8 cellular contexts compared by ENCODE assay signal in genomic region chr12:15151141-15152091, GRCh38.
DNase-seq lines count a peak whose midpoint lies in the region; ATAC-seq and TF ChIP-seq lines count a peak whose summit lies in the region.

No MANE protein-coding gene starts in this region.

- intact Hi-C loops in activated T-helper 2 cell treated with anti-CD3 and anti-CD28 coated beads, Interferon-gamma antibody, Interleukin-2, Interleukin-4, amounts not matched to agents 10 μg/mL and 5 μg/mL and 100 μg/mL, durations not matched to agents 14 hours and 24 hours and 36 hours (cut with micrococcal nuclease): loop anchor here (5.0 kb wide), 1 partner anchor 71 kb away; the partner anchor contains the start of gene RERG
- intact Hi-C loops in activated T-helper 1 cell treated with anti-CD3 and anti-CD28 coated beads, Interleukin-12 subunit alpha, Interleukin-12 subunit beta, Interleukin-2, Interleukin-4 antibody, amounts not matched to agents 30 ng/mL and 10 ng/mL and 1 ng/mL, durations not matched to agents 14 hours and 24 hours and 36 hours (cut with micrococcal nuclease): loop anchor here (1.0 kb wide), 1 partner anchor 70 kb away; the partner anchor contains the start of gene RERG

- no peaks in the 10 kb centered on the region for H3K4me1 Mint-ChIP-seq in activated T-helper 2 cell treated with anti-CD3 and anti-CD28 coated beads, Interferon-gamma antibody, Interleukin-2, Interleukin-4, amounts not matched to agents 10 μg/mL and 5 μg/mL and 100 μg/mL, durations not matched to agents 14 hours and 24 hours and 36 hours (ENCODE audit: low read depth)
- H3K4me1 Mint-ChIP-seq in activated T-helper 1 cell treated with anti-CD3 and anti-CD28 coated beads, Interleukin-12 subunit alpha, Interleukin-12 subunit beta, Interleukin-2, Interleukin-4 antibody, amounts not matched to agents 30 ng/mL and 10 ng/mL and 1 ng/mL, durations not matched to agents 14 hours and 24 hours and 36 hours (ENCODE audit: low read depth): no peaks in the 10 kb centered on the region

- peaks cover 4% of the 10 kb centered on the region for H3K27me3 Mint-ChIP-seq in activated T-helper 2 cell treated with anti-CD3 and anti-CD28 coated beads, Interferon-gamma antibody, Interleukin-2, Interleukin-4, amounts not matched to agents 10 μg/mL and 5 μg/mL and 100 μg/mL, durations not matched to agents 14 hours and 24 hours and 36 hours (ENCODE audit: low read depth)
- H3K27me3 Mint-ChIP-seq in activated T-helper 1 cell treated with anti-CD3 and anti-CD28 coated beads, Interleukin-12 subunit alpha, Interleukin-12 subunit beta, Interleukin-2, Interleukin-4 antibody, amounts not matched to agents 30 ng/mL and 10 ng/mL and 1 ng/mL, durations not matched to agents 14 hours and 24 hours and 36 hours (ENCODE audit: insufficient read depth): peaks cover 2% of the 10 kb centered on the region

- CTCF ChIA-PET in GM10248 (lab: Yijun Ruan, JAX): interaction anchor here (1.5 to 4.6 kb wide), 4 partner anchors 13 to 70 kb away, joined by 3 to 22 read pairs (median 8); partner anchors contain the start of gene RERG

- H3K4me3 ChIP-seq in fibroblast of mammary gland (ENCODE audit: control insufficient read depth, low read depth, low read length): no peak overlapping the region

- H3K36me3 Mint-ChIP-seq in activated T-helper 2 cell treated with anti-CD3 and anti-CD28 coated beads, Interferon-gamma antibody, Interleukin-2, Interleukin-4, amounts not matched to agents 10 μg/mL and 5 μg/mL and 100 μg/mL, durations not matched to agents 14 hours and 24 hours and 36 hours (ENCODE audit: low read depth): no peaks in the 10 kb centered on the region
- H3K36me3 Mint-ChIP-seq in activated T-helper 1 cell treated with anti-CD3 and anti-CD28 coated beads, Interleukin-12 subunit alpha, Interleukin-12 subunit beta, Interleukin-2, Interleukin-4 antibody, amounts not matched to agents 30 ng/mL and 10 ng/mL and 1 ng/mL, durations not matched to agents 14 hours and 24 hours and 36 hours (ENCODE audit: low read depth): no peaks in the 10 kb centered on the region

- TF ChIP-seq CTCF in GM10248 (IDR thresholded peaks at IDR 0.05; ENCODE audit: control extremely low read depth, extremely low read depth, low read depth, missing control alignments) (peak; percentile 24), fibroblast of mammary gland (conservative IDR thresholded peaks at IDR 0.05; ENCODE audit: control insufficient read depth, insufficient read depth, low read depth, low read length) (peak; percentile 58)

- POLR2A ChIA-PET in GM10248 (lab: Yijun Ruan, JAX): no interaction called here

- no peak overlapping the region for H3K4me3 Mint-ChIP-seq in activated T-helper 2 cell treated with anti-CD3 and anti-CD28 coated beads, Interferon-gamma antibody, Interleukin-2, Interleukin-4, amounts not matched to agents 10 μg/mL and 5 μg/mL and 100 μg/mL, durations not matched to agents 14 hours and 24 hours and 36 hours (ENCODE audit: low read depth)
- H3K4me3 Mint-ChIP-seq in activated T-helper 1 cell treated with anti-CD3 and anti-CD28 coated beads, Interleukin-12 subunit alpha, Interleukin-12 subunit beta, Interleukin-2, Interleukin-4 antibody, amounts not matched to agents 30 ng/mL and 10 ng/mL and 1 ng/mL, durations not matched to agents 14 hours and 24 hours and 36 hours: no peak overlapping the region

- no peak for ATAC-seq in HG03432 (IDR thresholded peaks at IDR 0.05; ENCODE audit: unreplicated experiment)

- no peak for DNase-seq in GM10248 (ENCODE audit: extremely low spot score)
- DNase-seq in NCI-H82 (lab: John Stamatoyannopoulos, UW): peak; percentile 75
- peak; percentile 53 for DNase-seq in fibroblast of mammary gland (ENCODE audit: low read depth)
- DNase-seq in pons (ENCODE audit: low spot score): peak; percentile 58
- DNase-seq in activated T-helper 2 cell treated with anti-CD3 and anti-CD28 coated beads, Interferon-gamma antibody, Interleukin-2, Interleukin-4, amounts not matched to agents 10 μg/mL and 5 μg/mL and 100 μg/mL, durations not matched to agents 14 hours and 24 hours and 36 hours (ENCODE audit: low spot score): no peak
- DNase-seq in activated CD4-positive, alpha-beta T cell treated with anti-CD3 and anti-CD28 coated beads for 4 hours: no peak
- DNase-seq in activated T-helper 1 cell treated with anti-CD3 and anti-CD28 coated beads, Interleukin-12 subunit alpha, Interleukin-12 subunit beta, Interleukin-2, Interleukin-4 antibody, amounts not matched to agents 30 ng/mL and 10 ng/mL and 1 ng/mL, durations not matched to agents 14 hours and 24 hours and 36 hours (ENCODE audit: low spot score): no peak

- H3K27ac Mint-ChIP-seq in activated T-helper 2 cell treated with anti-CD3 and anti-CD28 coated beads, Interferon-gamma antibody, Interleukin-2, Interleukin-4, amounts not matched to agents 10 μg/mL and 5 μg/mL and 100 μg/mL, durations not matched to agents 14 hours and 24 hours and 36 hours: no peak overlapping the region
- H3K27ac Mint-ChIP-seq in activated T-helper 1 cell treated with anti-CD3 and anti-CD28 coated beads, Interleukin-12 subunit alpha, Interleukin-12 subunit beta, Interleukin-2, Interleukin-4 antibody, amounts not matched to agents 30 ng/mL and 10 ng/mL and 1 ng/mL, durations not matched to agents 14 hours and 24 hours and 36 hours: no peak overlapping the region

- no peaks in the 10 kb centered on the region for H3K9me3 Mint-ChIP-seq in activated T-helper 2 cell treated with anti-CD3 and anti-CD28 coated beads, Interferon-gamma antibody, Interleukin-2, Interleukin-4, amounts not matched to agents 10 μg/mL and 5 μg/mL and 100 μg/mL, durations not matched to agents 14 hours and 24 hours and 36 hours
- no peaks in the 10 kb centered on the region for H3K9me3 Mint-ChIP-seq in activated T-helper 1 cell treated with anti-CD3 and anti-CD28 coated beads, Interleukin-12 subunit alpha, Interleukin-12 subunit beta, Interleukin-2, Interleukin-4 antibody, amounts not matched to agents 30 ng/mL and 10 ng/mL and 1 ng/mL, durations not matched to agents 14 hours and 24 hours and 36 hours

Comparison
In these comparisons a context has a peak if more than half of its experiments do, and no peak if none do; other contexts are left out.
1. DNase-seq: peak in NCI-H82 (single experiment), fibroblast of mammary gland (single experiment) and pons (single experiment); none in GM10248 (single experiment), activated T-helper 2 cell treated with anti-CD3 and anti-CD28 coated beads, Interferon-gamma antibody, Interleukin-2, Interleukin-4, amounts not matched to agents 10 μg/mL and 5 μg/mL and 100 μg/mL, durations not matched to agents 14 hours and 24 hours and 36 hours (single experiment), activated CD4-positive, alpha-beta T cell treated with anti-CD3 and anti-CD28 coated beads for 4 hours (0 of 2) and activated T-helper 1 cell treated with anti-CD3 and anti-CD28 coated beads, Interleukin-12 subunit alpha, Interleukin-12 subunit beta, Interleukin-2, Interleukin-4 antibody, amounts not matched to agents 30 ng/mL and 10 ng/mL and 1 ng/mL, durations not matched to agents 14 hours and 24 hours and 36 hours (single experiment).